In genomic region chr19:37334179-37335071, GRCh38 we compare ENCODE assay signal across 8 cellular contexts. TPM values are rescaled to one million over a fixed set of nuclear protein-coding genes. Genes with fewer than 3 reads are reported as not detected.
DNase-seq lines count a peak whose midpoint lies in the region; ATAC-seq and FAIRE-seq lines count a peak whose summit lies in the region.

No MANE protein-coding gene starts in this region.

- peak; percentile 8 for FAIRE-seq in endometrium (lab: Jason Lieb, UNC)

- H3K36me3 ChIP-seq in ES-I3 (ENCODE audit: insufficient read depth, low read length) = no peaks in the 10 kb centered on the region

- peak; percentile 54 for ATAC-seq in HG02852 (IDR thresholded peaks at IDR 0.05; ENCODE audit: unreplicated experiment)

- peaks cover 18% of the 10 kb centered on the region for H3K4me1 ChIP-seq in ES-I3 (ENCODE audit: insufficient read depth, low read length)

- DNase-seq in NCI-H510A (lab: John Stamatoyannopoulos, UW) (peak; percentile 40), mesenteric fat pad (ENCODE audit: low spot score) (peak; percentile 94), GF-D8 (lab: John Stamatoyannopoulos, UW) (no peak)
- peak; percentile 83 for DNase-seq in activated CD8-positive, alpha-beta memory T cell treated with anti-CD3 and anti-CD28 coated beads, Interleukin-2, amount 50 U/mL, for 4 hours
- DNase-seq in stimulated activated CD8-positive, alpha-beta memory T cell treated with anti-CD3 and anti-CD28 coated beads, Interleukin-12 subunit alpha, Interleukin-12 subunit beta, amount 100 ng/mL, for 24 hours (ENCODE audit: extremely low read depth) = peak; percentile 60

- H3K9ac ChIP-seq in ES-I3 (ENCODE audit: low read depth, low read length) = peak overlapping the region; percentile 86

- H3K9me3 ChIP-seq in ES-I3 (ENCODE audit: control insufficient read depth, insufficient read depth, low read length) = no peaks in the 10 kb centered on the region

RNA-seq across cellular contexts. Expression of gene ZNF527, which starts 36.5 kb away (rescaled TPM):
- total RNA-seq in mesenteric fat pad = 3.0 TPM
